Comparison of ENCODE assay signal across 15 cellular contexts in genomic region chr3:21414506-21414905, GRCh38.
DNase-seq lines count a peak whose midpoint lies in the region; ATAC-seq and TF ChIP-seq lines count a peak whose summit lies in the region.
"Had no signal": no experiment of that assay in that cellular context is flagged by ENCODE, and none has a peak within 500 bp of the region (broad histone marks: within the 10 kb centered on the region; RNA-seq: fewer than 3 reads in every experiment).

No MANE protein-coding gene starts in this region.

- DNase-seq in SK-N-SH (peak; percentile 52), caudate nucleus (lab: John Stamatoyannopoulos, UW) (peak in 2 of 61 donors; percentile 32 to 57), foreskin keratinocyte (no peak), Ammon's horn (ENCODE audit: low spot score) (no peak)
- no peak for DNase-seq in activated T-cell treated with anti-CD3 and anti-CD28 coated beads, Interleukin-2, amount 50 U/mL, for 48 hours
- DNase-seq: 8988T; ACHN; Caco-2; Calu3; CD4-positive, alpha-beta T cell; CD8-positive, alpha-beta T cell; DMS79 treated with DMSO at 0.1 percent for 48 hours; GF-D8 had no signal

- no peak overlapping the region for H3K9ac ChIP-seq in SK-N-SH
- H3K9ac ChIP-seq: BLaER1 treated with 17β-estradiol and CSF1 and Interleukin-3, amounts not matched to agents 10 nM and 100 nM had no signal

- H3K27me3 ChIP-seq in SK-N-SH (ENCODE audit: insufficient read depth) (no peaks in the 10 kb centered on the region), foreskin keratinocyte (no peaks in the 10 kb centered on the region)
- H3K27me3 ChIP-seq: BLaER1 treated with 17β-estradiol and CSF1 and Interleukin-3, amounts not matched to agents 10 nM and 100 nM had no signal

- H3F3A ChIP-seq in SK-N-SH (replicated peaks; ENCODE audit: insufficient read depth) = no peaks in the 10 kb centered on the region

- peaks cover 0 to 2% of the 10 kb centered on the region in 2 experiments; a peak in 2 of 4 replicates for H3K4me1 ChIP-seq in SK-N-SH (ENCODE audit: control insufficient read depth in 1 of 2, insufficient read depth in 2 of 2, low read depth in 1 of 2, low read length in 1 of 2)
- H3K4me1 ChIP-seq in foreskin keratinocyte = no peaks in the 10 kb centered on the region
- H3K4me1 ChIP-seq: BLaER1 treated with 17β-estradiol and CSF1 and Interleukin-3, amounts not matched to agents 10 nM and 100 nM; Caco-2 had no signal

- no peaks in the 10 kb centered on the region for H3K36me3 ChIP-seq in SK-N-SH (replicated peaks in 1 of 2; ENCODE audit: control insufficient read depth in 1 of 2, insufficient read depth in 2 of 2, low read length in 1 of 2)
- H3K36me3 ChIP-seq: BLaER1 treated with 17β-estradiol and CSF1 and Interleukin-3, amounts not matched to agents 10 nM and 100 nM had no signal

- POLR2A ChIA-PET in SK-N-SH (lab: Yijun Ruan, JAX) = no interaction called here

- WGBS in SK-N-SH (ENCODE audit: low lambda C conversion rate) = 15% methylated on average over 4 of the region's 4 CpGs

- TF ChIP-seq EP300 in SK-N-SH (IDR thresholded peaks at IDR 0.05; ENCODE audit: borderline replicate concordance in 1 of 2, low read depth in 1 of 2, low read length in 1 of 2) = peak in 1 of 2 experiments; percentile 80; a peak in 2 of 4 replicates

- H3K79me2 ChIP-seq in SK-N-SH (ENCODE audit: insufficient read depth) = no peaks in the 10 kb centered on the region

- H3K9me2 ChIP-seq in SK-N-SH = no peaks in the 10 kb centered on the region

- H3K27ac ChIP-seq in SK-N-SH (ENCODE audit: low read depth in 2 of 2, low read length in 1 of 2) = peak overlapping the region in 1 of 2 experiments; percentile 56; a peak in 2 of 4 replicates
- peak overlapping the region; percentile 4 for H3K27ac ChIP-seq in caudate nucleus (ENCODE audit: low read depth, low read length)
- no peak overlapping the region for H3K27ac ChIP-seq in foreskin keratinocyte
- H3K27ac ChIP-seq: BLaER1 treated with 17β-estradiol and CSF1 and Interleukin-3, amounts not matched to agents 10 nM and 100 nM; C4-2B had no signal

- no peak overlapping the region for H3K4me2 ChIP-seq in SK-N-SH
- H3K4me2 ChIP-seq: BLaER1 treated with 17β-estradiol and CSF1 and Interleukin-3, amounts not matched to agents 10 nM and 100 nM had no signal

- 0 out of 2 replicates have a peak, but pooled peaks have one; percentile 14 for TF ChIP-seq RAD21 in SK-N-SH (IDR thresholded peaks at IDR 0.05; ENCODE audit: low read length)

- no peak overlapping the region; the same call in 1 of the 2 replicates for H2AFZ ChIP-seq in SK-N-SH (ENCODE audit: low read depth)

- no peaks in the 10 kb centered on the region for H3K9me3 ChIP-seq in SK-N-SH
- H3K9me3 ChIP-seq: BLaER1 treated with 17β-estradiol and CSF1 and Interleukin-3, amounts not matched to agents 10 nM and 100 nM; Caco-2 had no signal

- CTCF ChIA-PET in SK-N-SH (lab: Yijun Ruan, JAX) = no interaction called here

- H4K20me1 ChIP-seq in SK-N-SH (ENCODE audit: insufficient read depth) = no peaks in the 10 kb centered on the region
- H4K20me1 ChIP-seq: BLaER1 treated with 17β-estradiol and CSF1 and Interleukin-3, amounts not matched to agents 10 nM and 100 nM had no signal

- no peak for TF ChIP-seq CTCF in SK-N-SH (IDR thresholded peaks at IDR 0.05)
- no peak for TF ChIP-seq CTCF in foreskin keratinocyte (conservative IDR thresholded peaks at IDR 0.05)

- ATAC-seq in foreskin keratinocyte = no peak
- ATAC-seq: CD8-positive, alpha-beta T cell had no signal

- no peak overlapping the region for H3K4me3 ChIP-seq in SK-N-SH (ENCODE audit: low read depth in 2 of 2, low read length in 1 of 2)
- H3K4me3 ChIP-seq: BLaER1 treated with 17β-estradiol and CSF1 and Interleukin-3, amounts not matched to agents 10 nM and 100 nM had no signal

TF ChIP-seq in SK-N-SH, 30 proteins besides CTCF, POLR2A, EP300 and RAD21:
- TF ChIP-seq GATA2 (CRISPR knock-in tag; IDR thresholded peaks at IDR 0.05) = peak; percentile 54; the same call in 1 of the 2 replicates
- TF ChIP-seq ZBTB33 (IDR thresholded peaks at IDR 0.05; ENCODE audit: borderline replicate concordance, low read depth) = no peak
- peak; percentile 23; the same call in 1 of the 2 replicates for TF ChIP-seq TCF12 (IDR thresholded peaks at IDR 0.05)
- TF ChIP-seq TEAD4 (IDR thresholded peaks at IDR 0.05; ENCODE audit: borderline replicate concordance, insufficient read depth) = no peak
- TF ChIP-seq, protein P1, sequence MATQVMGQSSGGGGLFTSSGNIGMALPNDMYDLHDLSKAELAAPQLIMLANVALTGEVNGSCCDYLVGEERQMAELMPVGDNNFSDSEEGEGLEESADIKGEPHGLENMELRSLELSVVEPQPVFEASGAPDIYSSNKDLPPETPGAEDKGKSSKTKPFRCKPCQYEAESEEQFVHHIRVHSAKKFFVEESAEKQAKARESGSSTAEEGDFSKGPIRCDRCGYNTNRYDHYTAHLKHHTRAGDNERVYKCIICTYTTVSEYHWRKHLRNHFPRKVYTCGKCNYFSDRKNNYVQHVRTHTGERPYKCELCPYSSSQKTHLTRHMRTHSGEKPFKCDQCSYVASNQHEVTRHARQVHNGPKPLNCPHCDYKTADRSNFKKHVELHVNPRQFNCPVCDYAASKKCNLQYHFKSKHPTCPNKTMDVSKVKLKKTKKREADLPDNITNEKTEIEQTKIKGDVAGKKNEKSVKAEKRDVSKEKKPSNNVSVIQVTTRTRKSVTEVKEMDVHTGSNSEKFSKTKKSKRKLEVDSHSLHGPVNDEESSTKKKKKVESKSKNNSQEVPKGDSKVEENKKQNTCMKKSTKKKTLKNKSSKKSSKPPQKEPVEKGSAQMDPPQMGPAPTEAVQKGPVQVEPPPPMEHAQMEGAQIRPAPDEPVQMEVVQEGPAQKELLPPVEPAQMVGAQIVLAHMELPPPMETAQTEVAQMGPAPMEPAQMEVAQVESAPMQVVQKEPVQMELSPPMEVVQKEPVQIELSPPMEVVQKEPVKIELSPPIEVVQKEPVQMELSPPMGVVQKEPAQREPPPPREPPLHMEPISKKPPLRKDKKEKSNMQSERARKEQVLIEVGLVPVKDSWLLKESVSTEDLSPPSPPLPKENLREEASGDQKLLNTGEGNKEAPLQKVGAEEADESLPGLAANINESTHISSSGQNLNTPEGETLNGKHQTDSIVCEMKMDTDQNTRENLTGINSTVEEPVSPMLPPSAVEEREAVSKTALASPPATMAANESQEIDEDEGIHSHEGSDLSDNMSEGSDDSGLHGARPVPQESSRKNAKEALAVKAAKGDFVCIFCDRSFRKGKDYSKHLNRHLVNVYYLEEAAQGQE (IDR thresholded peaks at IDR 0.05; ENCODE audit: low read depth, low read length) = no peak
- TF ChIP-seq FOXJ3 (CRISPR knock-in tag; IDR thresholded peaks at IDR 0.05) = no peak
- no peak for TF ChIP-seq USF2 (IDR thresholded peaks at IDR 0.05; ENCODE audit: borderline replicate concordance, low read depth, low read length)
- TF ChIP-seq GABPA (IDR thresholded peaks at IDR 0.05; ENCODE audit: low read depth) = no peak
- peak; percentile 69; the same call in 1 of the 2 replicates for TF ChIP-seq RCOR1 (IDR thresholded peaks at IDR 0.05; ENCODE audit: low read length)
